Comparison of ENCODE assay signal across 21 cellular contexts in genomic region chr2:41899189-41899588, GRCh38.
DNase-seq lines count a peak whose midpoint lies in the region; ATAC-seq and TF ChIP-seq lines count a peak whose summit lies in the region.
"Had no signal": no experiment of that assay in that cellular context is flagged by ENCODE, and none has a peak within 500 bp of the region (broad histone marks: within the 10 kb centered on the region; RNA-seq: fewer than 3 reads in every experiment).

No MANE protein-coding gene starts in this region.

- no peaks in the 10 kb centered on the region for H3K36me3 ChIP-seq in breast epithelium
- H3K36me3 ChIP-seq: neutrophil had no signal

- no peak overlapping the region for H3K27ac ChIP-seq in breast epithelium
- H3K27ac ChIP-seq: C4-2B, neutrophil, SK-N-MC, VCaP had no signal

- DNase-seq in MCF 10A (ENCODE audit: unreplicated experiment) = peak; percentile 22
- DNase-seq in breast epithelium (ENCODE audit: low spot score in 2 of 2) = no peak
- no peak for DNase-seq in mesothelial cell of epicardium (ENCODE audit: low spot score in 2 of 2, unreplicated experiment in 2 of 2)
- DNase-seq in D341Med (ENCODE audit: low spot score) = no peak
- DNase-seq in Right ventricle myocardium inferior (ENCODE audit: missing footprints) = no peak
- no peak for DNase-seq in NCI-H2196 treated with DMSO at 0.1 percent for 48 hours (lab: John Stamatoyannopoulos, UW; ENCODE audit: unreplicated experiment)
- DNase-seq: activated CD4-positive, alpha-beta memory T cell treated with anti-CD3 and anti-CD28 coated beads for 36 hours; activated effector memory CD4-positive, alpha-beta T cell treated with anti-CD3 and anti-CD28 coated beads, Interleukin-2, amount 50 U/mL, for 16 hours; effector CD8-positive, alpha-beta T cell; MM.1S; NCI-H1694 treated with DMSO at 0.1 percent for 48 hours; NCI-H82; stimulated activated CD4-positive, alpha-beta T cell treated with anti-CD3 and anti-CD28 coated beads, Interleukin-4, amount 100 ng/mL, for 4 hours; stimulated activated naive CD8-positive, alpha-beta T cell treated with anti-CD3 and anti-CD28 coated beads, Interleukin-15, amount 100 ng/mL, for 72 hours; T-helper 2 cell had no signal

- POLR2A ChIA-PET in MCF 10A (lab: Yijun Ruan, JAX) = interaction anchor here (1.4 kb wide), 1 partner anchor 183 kb away, joined by 3 read pairs; no protein-coding TSS in a partner anchor

- H3K27me3 ChIP-seq in breast epithelium = no peaks in the 10 kb centered on the region

- no peaks in the 10 kb centered on the region for H3K9me3 ChIP-seq in breast epithelium
- H3K9me3 ChIP-seq: neutrophil had no signal

- TF ChIP-seq POLR2A in breast epithelium (IDR thresholded peaks at IDR 0.05) = no peak

- H3K9me3 Mint-ChIP-seq in MCF 10A (ENCODE audit: unreplicated experiment) (no peaks in the 10 kb centered on the region), mesothelial cell of epicardium (no peaks in the 10 kb centered on the region)
- H3K9me3 Mint-ChIP-seq: activated CD4-positive, alpha-beta memory T cell treated with anti-CD3 and anti-CD28 coated beads for 36 hours; stimulated activated naive CD8-positive, alpha-beta T cell treated with anti-CD3 and anti-CD28 coated beads, Interleukin-15, amount 100 ng/mL, for 72 hours had no signal

- no peaks in the 10 kb centered on the region for H3K36me3 Mint-ChIP-seq in MCF 10A (ENCODE audit: insufficient read depth, unreplicated experiment)
- no peaks in the 10 kb centered on the region for H3K36me3 Mint-ChIP-seq in mesothelial cell of epicardium
- H3K36me3 Mint-ChIP-seq: activated CD4-positive, alpha-beta memory T cell treated with anti-CD3 and anti-CD28 coated beads for 36 hours had no signal

- no peaks in the 10 kb centered on the region for H3K4me1 ChIP-seq in breast epithelium

- H3K27me3 Mint-ChIP-seq in MCF 10A (ENCODE audit: insufficient read depth, unreplicated experiment) = no peaks in the 10 kb centered on the region
- no peaks in the 10 kb centered on the region for H3K27me3 Mint-ChIP-seq in mesothelial cell of epicardium (ENCODE audit: low read depth)

- no TSS peak for BruUV-seq in MCF 10A (replicated peaks; lab: Mats Ljungman, UMichigan)

- H3K4me1 Mint-ChIP-seq in MCF 10A (ENCODE audit: insufficient read depth, unreplicated experiment) (peaks cover 5% of the 10 kb centered on the region), mesothelial cell of epicardium (peaks cover 44% of the 10 kb centered on the region)
- H3K4me1 Mint-ChIP-seq: stimulated activated naive CD8-positive, alpha-beta T cell treated with anti-CD3 and anti-CD28 coated beads, Interleukin-15, amount 100 ng/mL, for 72 hours had no signal

- H3K4me3 Mint-ChIP-seq in MCF 10A (ENCODE audit: unreplicated experiment) (no peak overlapping the region), mesothelial cell of epicardium (no peak overlapping the region)
- H3K4me3 Mint-ChIP-seq: activated CD4-positive, alpha-beta memory T cell treated with anti-CD3 and anti-CD28 coated beads for 36 hours; stimulated activated naive CD8-positive, alpha-beta T cell treated with anti-CD3 and anti-CD28 coated beads, Interleukin-15, amount 100 ng/mL, for 72 hours had no signal

- no peak overlapping the region for H3K4me3 ChIP-seq in breast epithelium
- H3K4me3 ChIP-seq: SK-N-MC had no signal

- no peak overlapping the region for H3K27ac Mint-ChIP-seq in MCF 10A (ENCODE audit: low read depth, unreplicated experiment)
- H3K27ac Mint-ChIP-seq in mesothelial cell of epicardium = peak overlapping the region; percentile 54
- H3K27ac Mint-ChIP-seq: activated CD4-positive, alpha-beta memory T cell treated with anti-CD3 and anti-CD28 coated beads for 36 hours; stimulated activated naive CD8-positive, alpha-beta T cell treated with anti-CD3 and anti-CD28 coated beads, Interleukin-15, amount 100 ng/mL, for 72 hours had no signal

- CTCF ChIA-PET in MCF 10A (lab: Yijun Ruan, JAX) = interaction anchor here (0.7 to 2.3 kb wide), 6 partner anchors 28 to 197 kb away, joined by 3 to 6 read pairs (median 4); no protein-coding TSS in a partner anchor

- TF ChIP-seq CTCF in MCF 10A (IDR thresholded peaks at IDR 0.05; ENCODE audit: unreplicated experiment) = no peak
- no peak for TF ChIP-seq CTCF in breast epithelium (IDR thresholded peaks at IDR 0.05)
- TF ChIP-seq CTCF in mesothelial cell of epicardium (IDR thresholded peaks at IDR 0.05; ENCODE audit: unreplicated experiment) = no peak

- intact Hi-C loops in MCF 10A (cut with micrococcal nuclease) = no loop called here
- intact Hi-C loops in breast epithelium (cut with DNase I; ENCODE audit: low total_unique reads) = no loop called here
- intact Hi-C loops in Right ventricle myocardium inferior (cut with DNase I) = no loop called here

- ATAC-seq in esophagus mucosa (peak; percentile 77), Right ventricle myocardium inferior (no peak), GM19397 (IDR thresholded peaks at IDR 0.05; ENCODE audit: unreplicated experiment) (no peak)
- ATAC-seq: stimulated activated naive CD8-positive, alpha-beta T cell treated with anti-CD3 and anti-CD28 coated beads, Interleukin-15, amount 100 ng/mL, for 72 hours had no signal
